In genomic region chr5:77390222-77390621, GRCh38 we compare ENCODE assay signal across 15 cellular contexts.
DNase-seq lines count a peak whose midpoint lies in the region; ATAC-seq and TF ChIP-seq lines count a peak whose summit lies in the region.
"Had no signal": no experiment of that assay in that cellular context is flagged by ENCODE, and none has a peak within 500 bp of the region (broad histone marks: within the 10 kb centered on the region; RNA-seq: fewer than 3 reads in every experiment).

No MANE protein-coding gene starts in this region.

- no peaks in the 10 kb centered on the region for H3F3A ChIP-seq in GM23338 (replicated peaks; ENCODE audit: low read depth)

- H2AFZ ChIP-seq in GM23338 = no peak overlapping the region

- intact Hi-C loops in sciatic nerve (cut with DNase I) = no loop called here

- H3K4me1 ChIP-seq in thoracic aorta (ENCODE audit: control insufficient read depth in 1 of 2, low read depth in 2 of 2) (peaks cover 16 to 55% of the 10 kb centered on the region in 2 donors), GM23338 (ENCODE audit: insufficient read depth) (no peaks in the 10 kb centered on the region)

- no peak overlapping the region for H3K4me3 Mint-ChIP-seq in GM23338
- H3K4me3 Mint-ChIP-seq: B cell; CD4-positive, alpha-beta T cell had no signal

- no peaks in the 10 kb centered on the region for H3K4me1 Mint-ChIP-seq in GM23338
- H3K4me1 Mint-ChIP-seq: B cell had no signal

- no peaks in the 10 kb centered on the region for H4K20me1 ChIP-seq in GM23338 (replicated peaks; ENCODE audit: insufficient read depth)

- no peak overlapping the region for H3K4me2 ChIP-seq in GM23338

- in situ Hi-C loops in G401 (cut with HindIII; ENCODE audit: low sequenced_read_pairs) = no loop called here

- H3K9me2 ChIP-seq in GM23338 (ENCODE audit: insufficient read depth) = 0 out of 2 replicates have a peak, but pooled peaks cover 6% of the 10 kb centered on the region

- peaks cover 3% of the 10 kb centered on the region; the same call in 2 of the 3 replicates for H3K36me3 Mint-ChIP-seq in GM23338 (ENCODE audit: low read depth)

- H3K27ac ChIP-seq in thoracic aorta (peak overlapping the region; percentile 57 to 66), GM23338 (ENCODE audit: low read depth) (no peak overlapping the region)

- H3K27ac Mint-ChIP-seq in GM23338 = no peak overlapping the region
- H3K27ac Mint-ChIP-seq: B cell; CD4-positive, alpha-beta T cell had no signal

- H3K36me3 ChIP-seq in thoracic aorta (no peaks in the 10 kb centered on the region), GM23338 (ENCODE audit: insufficient read depth) (no peaks in the 10 kb centered on the region)

- H3K27me3 Mint-ChIP-seq in GM23338 (ENCODE audit: insufficient read depth, low read depth, poor library complexity) = peaks cover 4% of the 10 kb centered on the region
- H3K27me3 Mint-ChIP-seq: B cell; CD4-positive, alpha-beta T cell had no signal

- H3K27me3 ChIP-seq in thoracic aorta (replicated peaks; ENCODE audit: insufficient read depth) = no peaks in the 10 kb centered on the region
- no peaks in the 10 kb centered on the region for H3K27me3 ChIP-seq in GM23338 (ENCODE audit: insufficient read depth)

- H3K4me3 ChIP-seq in thoracic aorta (no peak overlapping the region), GM23338 (no peak overlapping the region)

- H3K9me3 ChIP-seq in thoracic aorta = no peaks in the 10 kb centered on the region

- DNase-seq in G401 (ENCODE audit: low spot score) (peak; percentile 3), fibroblast of peridontal ligament (ENCODE audit: extremely low read depth) (peak; percentile 60), sciatic nerve (ENCODE audit: low spot score) (no peak), thoracic aorta (ENCODE audit: low spot score) (no peak), GM23338 (ENCODE audit: low spot score) (no peak), NCI-H2227 (lab: John Stamatoyannopoulos, UW; ENCODE audit: unreplicated experiment) (no peak), DMS114 treated with DMSO at 0.1 percent for 48 hours (lab: John Stamatoyannopoulos, UW; ENCODE audit: unreplicated experiment) (no peak)
- DNase-seq: 8988T; Calu3; CD4-positive, alpha-beta T cell; DND-41; GF-D8; H7 had no signal

- TF ChIP-seq CTCF in thoracic aorta (IDR thresholded peaks at IDR 0.05) (no peak), GM23338 (conservative IDR thresholded peaks at IDR 0.05; ENCODE audit: low read depth in 2 of 2) (no peak)

- ATAC-seq in sciatic nerve (peak; percentile 70), thoracic aorta (ENCODE audit: insufficient number of reproducible peaks, low FRiP score, low read depth) (no peak), GM23338 (no peak), GM18909 (IDR thresholded peaks at IDR 0.05; ENCODE audit: poor library complexity, unreplicated experiment) (no peak)

- H3K9me3 Mint-ChIP-seq in GM23338 = no peaks in the 10 kb centered on the region; the same call in 2 of the 3 replicates
- H3K9me3 Mint-ChIP-seq: CD4-positive, alpha-beta T cell had no signal

- H3K79me2 ChIP-seq in GM23338 (replicated peaks; ENCODE audit: insufficient read depth) = no peaks in the 10 kb centered on the region

TF ChIP-seq in GM23338, 12 proteins besides CTCF, POLR2A, EP300 and RAD21 (continues in another document):
- TF ChIP-seq STAT1 (IDR thresholded peaks at IDR 0.05; ENCODE audit: unreplicated experiment) (no peak), REST (IDR thresholded peaks at IDR 0.05; ENCODE audit: unreplicated experiment) (no peak), EZH2 (IDR thresholded peaks at IDR 0.05; ENCODE audit: low read depth, unreplicated experiment) (no peak), ZNF462 (CRISPR knock-in tag; IDR thresholded peaks at IDR 0.05) (no peak), POLR2AphosphoS5 (IDR thresholded peaks at IDR 0.05; ENCODE audit: low read depth) (no peak), EZH2phosphoT487 (IDR thresholded peaks at IDR 0.05; ENCODE audit: unreplicated experiment) (no peak), JUNB (IDR thresholded peaks at IDR 0.05; ENCODE audit: unreplicated experiment) (no peak), CREB1 (CRISPR knock-in tag; IDR thresholded peaks at IDR 0.05; ENCODE audit: low read depth) (no peak), ZNF331 (CRISPR knock-in tag; IDR thresholded peaks at IDR 0.05; ENCODE audit: low read depth) (no peak), NANOG (IDR thresholded peaks at IDR 0.05; ENCODE audit: borderline replicate concordance) (no peak), ZNF114 (CRISPR knock-in tag; IDR thresholded peaks at IDR 0.05) (no peak)

Comparison
In these comparisons a context has a peak if more than half of its experiments do, and no peak if none do; other contexts are left out.
1. DNase-seq: peak in G401 (single experiment) and fibroblast of peridontal ligament (single experiment); none in sciatic nerve (single experiment), thoracic aorta (single experiment), GM23338 (single experiment), NCI-H2227 (single experiment) and DMS114 treated with DMSO at 0.1 percent for 48 hours (single experiment).